In the genomic region with DNA sequence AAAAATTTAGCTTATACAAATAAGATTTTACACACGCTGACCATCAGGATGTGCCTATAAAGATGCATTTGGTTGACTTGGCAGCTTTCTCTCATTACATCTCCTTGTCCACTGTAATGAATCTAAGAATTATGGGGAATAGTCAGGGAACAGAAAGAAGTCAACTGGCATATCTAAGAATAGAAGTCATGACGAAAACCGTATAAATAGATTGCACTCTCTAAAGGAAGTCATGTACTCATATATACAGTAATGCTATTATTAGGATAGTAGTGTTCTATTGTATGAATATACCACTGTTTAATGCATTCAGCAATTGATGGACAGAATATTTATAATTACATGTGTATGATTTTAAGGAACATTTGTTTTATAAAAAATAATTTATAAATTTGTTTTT, we compare ENCODE assay signal across 18 cellular contexts.
A peak's percentile ranks its signal among the peaks of the same experiment; 100 is the strongest.
DNase-seq lines count a peak whose midpoint lies in the region; ATAC-seq, FAIRE-seq and TF ChIP-seq lines count a peak whose summit lies in the region.
"Had no signal": no experiment of that assay in that cellular context is flagged by ENCODE, and none has a peak within 500 bp of the region (broad histone marks: within the 10 kb centered on the region; RNA-seq: fewer than 3 reads in every experiment).

No MANE protein-coding gene starts in this region.

- no peak for DNase-seq in D721Med (ENCODE audit: insufficient read length, low spot score)
- peak; percentile 74 for DNase-seq in LNCaP clone FGC (ENCODE audit: low read depth)
- DNase-seq in SK-MEL-5 (ENCODE audit: low read depth, low spot score), result peak; percentile 83
- DNase-seq in myocyte (ENCODE audit: low read depth), result peak; percentile 24
- no peak for DNase-seq in HepG2 (ENCODE audit: low spot score)
- DNase-seq in T-helper 2 cell, result no peak
- no peak for DNase-seq in ascending aorta (ENCODE audit: low spot score in 2 of 2)
- DNase-seq: CD8-positive, alpha-beta T cell; COR-L47; DND-41; GDM1; HFFc6 had no signal

- FAIRE-seq in D721Med (lab: Jason Lieb, UNC), result peak; percentile 68
- FAIRE-seq in HepG2 (lab: Jason Lieb, UNC), result no peak
- FAIRE-seq: A549, GM12892, GM19239, H1, HTR-8/SVneo had no signal

- H3K27ac ChIP-seq in HepG2 (ENCODE audit: extremely low read length, insufficient read depth, low read length) (no peak overlapping the region), ascending aorta (no peak overlapping the region)

- no peaks in the 10 kb centered on the region for H3K4me1 ChIP-seq in HepG2 (ENCODE audit: insufficient read depth, low read length)
- no peaks in the 10 kb centered on the region for H3K4me1 ChIP-seq in ascending aorta
- H3K4me1 ChIP-seq: HAP-1 had no signal

- intact Hi-C loops in HepG2 (cut with micrococcal nuclease; ENCODE audit: unreplicated experiment) (no loop called here), ascending aorta (cut with DNase I) (no loop called here)

- no peak overlapping the region for H3K9ac ChIP-seq in HepG2 (ENCODE audit: insufficient read depth, low read depth, low read length)

- H3K79me2 ChIP-seq in HepG2 (ENCODE audit: insufficient read depth, low read length), result no peaks in the 10 kb centered on the region

- no peak for TF ChIP-seq POLR2A in HepG2 (IDR thresholded peaks at IDR 0.05; ENCODE audit: insufficient read depth in 1 of 2, low read depth in 2 of 2, low read length in 2 of 2)

- CTCF ChIA-PET in HepG2 (lab: Yijun Ruan, JAX; ENCODE audit: low intra/inter-chr PET ratio, low total read pairs), result no interaction called here

- no peak for TF ChIP-seq EP300 in HepG2 (IDR thresholded peaks at IDR 0.05; ENCODE audit: low read depth in 2 of 2, low read length in 2 of 2)
- TF ChIP-seq EP300 in HepG2 (CRISPR knock-in tag; IDR thresholded peaks at IDR 0.05; ENCODE audit: borderline replicate concordance), result no peak

- H3K36me3 ChIP-seq in HepG2 (replicated peaks in 1 of 2; ENCODE audit: control insufficient read depth in 1 of 2, insufficient read depth in 2 of 2, low read length in 2 of 2) (no peaks in the 10 kb centered on the region), ascending aorta (no peaks in the 10 kb centered on the region)
- H3K36me3 ChIP-seq: HAP-1 had no signal

- POLR2A ChIA-PET in HepG2 (lab: Yijun Ruan, JAX), result no interaction called here

- no peak overlapping the region for H3K4me2 ChIP-seq in HepG2 (ENCODE audit: low read depth, low read length)

- H3K27me3 ChIP-seq in HepG2 (ENCODE audit: control insufficient read depth in 1 of 2, insufficient read depth in 2 of 2, low read length in 2 of 2), result no peaks in the 10 kb centered on the region
- no peaks in the 10 kb centered on the region for H3K27me3 ChIP-seq in ascending aorta

- in situ Hi-C loops in SK-MEL-5 (cut with HindIII; ENCODE audit: low pct_unique_long_range_greater_than_20kb, low sequenced_read_pairs) (no loop called here), HepG2 (cut with HindIII; ENCODE audit: extremely low pct_ligation_motif_present, low pct_unique_long_range_greater_than_20kb) (no loop called here)

- H2AFZ ChIP-seq in HepG2 (ENCODE audit: low read length), result no peak overlapping the region

- no peaks in the 10 kb centered on the region for H4K20me1 ChIP-seq in HepG2 (ENCODE audit: insufficient read depth, low read length)

- H3K9me3 ChIP-seq in HepG2 (ENCODE audit: low read length), result no peaks in the 10 kb centered on the region
- H3K9me3 ChIP-seq in ascending aorta, result no peaks in the 10 kb centered on the region
- H3K9me3 ChIP-seq: A549, HAP-1 had no signal

- no peak for ATAC-seq in HepG2
- ATAC-seq: A549; CD8-positive, alpha-beta T cell had no signal

- H3K4me3 ChIP-seq in LNCaP clone FGC (ENCODE audit: low read depth, low read length), result no peak overlapping the region
- H3K4me3 ChIP-seq in HepG2 (replicated peaks in 1 of 3; ENCODE audit: insufficient read depth in 1 of 3, low read depth in 2 of 3, low read length in 3 of 3), result no peak overlapping the region
- no peak overlapping the region for H3K4me3 ChIP-seq in ascending aorta
- H3K4me3 ChIP-seq: A549, HAP-1 had no signal

- no peak for TF ChIP-seq RAD21 in HepG2 (CRISPR knock-in tag; IDR thresholded peaks at IDR 0.05)

- 4% methylated on average over 3 of the region's 3 CpGs for WGBS in HepG2 (ENCODE audit: low lambda C conversion rate)

- TF ChIP-seq CTCF in D721Med (IDR thresholded peaks at IDR 0.05; ENCODE audit: insufficient read depth, missing control alignments), result no peak
- no peak for TF ChIP-seq CTCF in LNCaP clone FGC (IDR thresholded peaks at IDR 0.05; ENCODE audit: control insufficient read depth, extremely low read depth, insufficient read depth)
- no peak for TF ChIP-seq CTCF in HepG2 (CRISPR knock-in tag; IDR thresholded peaks at IDR 0.05)
- TF ChIP-seq CTCF in ascending aorta (IDR thresholded peaks at IDR 0.05), result no peak

- no TSS peak for BruUV-seq in HepG2 (replicated peaks; lab: Mats Ljungman, UMichigan)

TF ChIP-seq in HepG2, 621 proteins besides CTCF, POLR2A, EP300 and RAD21:
- TF ChIP-seq KLF13 (CRISPR knock-in tag; IDR thresholded peaks at IDR 0.05), result no peak
- no peak for TF ChIP-seq EEA1 (CRISPR knock-in tag; IDR thresholded peaks at IDR 0.05; ENCODE audit: borderline replicate concordance)
- TF ChIP-seq PAWR (CRISPR knock-in tag; IDR thresholded peaks at IDR 0.05; ENCODE audit: borderline replicate concordance), result no peak
- TF ChIP-seq ISX (CRISPR knock-in tag; conservative IDR thresholded peaks at IDR 0.05), result no peak
- no peak for TF ChIP-seq ELF1 (CRISPR knock-in tag; IDR thresholded peaks at IDR 0.05)
- no peak for TF ChIP-seq ARHGAP35 (CRISPR knock-in tag; IDR thresholded peaks at IDR 0.05; ENCODE audit: borderline replicate concordance)
- TF ChIP-seq RFXAP (CRISPR knock-in tag; IDR thresholded peaks at IDR 0.05; ENCODE audit: borderline replicate concordance), result no peak
- no peak for TF ChIP-seq BCL6 (CRISPR knock-in tag; IDR thresholded peaks at IDR 0.05)
- no peak for TF ChIP-seq GATAD1 (CRISPR knock-in tag; IDR thresholded peaks at IDR 0.05)
- no peak for TF ChIP-seq PAF1 (CRISPR knock-in tag; IDR thresholded peaks at IDR 0.05)
- TF ChIP-seq ZNF766 (CRISPR knock-in tag; IDR thresholded peaks at IDR 0.05; ENCODE audit: borderline replicate concordance), result no peak
- no peak for TF ChIP-seq ARID4A (CRISPR knock-in tag; IDR thresholded peaks at IDR 0.05; ENCODE audit: borderline replicate concordance)
- TF ChIP-seq ZNF180 (CRISPR knock-in tag; IDR thresholded peaks at IDR 0.05; ENCODE audit: borderline replicate concordance, low read depth), result no peak

Comparison
In these comparisons a context has a peak if more than half of its experiments do, and no peak if none do; other contexts are left out.
1. DNase-seq: peak in LNCaP clone FGC (single experiment), SK-MEL-5 (single experiment) and myocyte (single experiment); none in D721Med (single experiment), HepG2 (single experiment), T-helper 2 cell (0 of 5) and ascending aorta (0 of 2).